Comparison of ENCODE assay signal across 21 cellular contexts in the genomic region with DNA sequence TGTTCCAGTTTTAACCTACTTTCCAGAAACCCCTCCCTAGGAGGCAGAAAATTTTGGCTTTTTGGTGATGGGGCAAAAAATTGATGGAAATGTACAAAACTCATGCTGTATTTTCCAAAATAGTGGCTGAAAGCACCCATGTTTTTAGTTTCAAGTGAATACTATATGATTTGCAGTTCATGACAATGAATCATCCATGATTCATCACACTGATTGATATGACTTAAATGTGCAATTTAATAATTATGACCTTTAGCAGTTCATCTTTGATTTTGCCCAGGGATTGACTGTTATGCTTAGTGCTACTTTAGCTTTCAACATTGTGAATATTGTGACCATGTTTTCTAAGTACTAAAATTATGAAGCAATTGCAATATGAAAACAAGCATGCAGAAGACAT.
"Had no signal": no experiment of that assay in that cellular context is flagged by ENCODE, and none has a peak within 500 bp of the region (broad histone marks: within the 10 kb centered on the region; RNA-seq: fewer than 3 reads in every experiment).

No MANE protein-coding gene starts in this region.

- DNase-seq: activated CD4-positive, alpha-beta T cell treated with anti-CD3 and anti-CD28 coated beads, Interleukin-2, amount 50 U/mL, for 1 hour; activated CD4-positive, CD25-positive, alpha-beta regulatory T cell treated with anti-CD3 and anti-CD28 coated beads, Interleukin-2, amount 50 U/mL, for 72 hours; activated T-cell treated with anti-CD3 and anti-CD28 coated beads, Interleukin-2, amount 50 U/mL, for 1 hour; aorta; central memory CD4-positive, alpha-beta T cell; hippocampal formation; left ventricle myocardium inferior; retina; sigmoid colon; stimulated activated CD4-positive, alpha-beta T cell treated with anti-CD3 and anti-CD28 coated beads, Interleukin-2, amount 100 ng/mL, for 48 hours; stimulated activated CD8-positive, alpha-beta memory T cell treated with anti-CD3 and anti-CD28 coated beads, Interleukin-4, amount 100 ng/mL, for 48 hours; stimulated activated naive B cell treated with anti-CD40 and anti-IgM and Interleukin-4, amounts not matched to agents 10 μg/mL and 1 μg/mL and 100 μg/mL, for 72 hours; testis; trophoblast cell; uterus; WERI-Rb-1 had no signal

- H3K4me3 ChIP-seq: left ventricle myocardium inferior, sigmoid colon, testis, uterus had no signal

- FAIRE-seq: frontal cortex, TTC549 had no signal

- H3K9me3 ChIP-seq: testis, uterus had no signal

- H3K27ac ChIP-seq: epithelial cell of prostate, left ventricle myocardium inferior, sigmoid colon, testis, uterus, WERI-Rb-1 had no signal

- H3K27me3 ChIP-seq: sigmoid colon, testis, uterus had no signal

- H3K4me1 ChIP-seq: left ventricle myocardium inferior, sigmoid colon, testis, uterus had no signal

- H3K36me3 ChIP-seq: left ventricle myocardium inferior, sigmoid colon, uterus, WERI-Rb-1 had no signal

- ATAC-seq: activated naive CD4-positive, alpha-beta T cell treated with anti-CD3 and anti-CD28 coated beads, Interleukin-2, amount 50 U/mL, for 72 hours; natural killer cell treated with Interleukin-12 subunit alpha and Interleukin-12 subunit beta and Interleukin-15 and Interleukin-18, amount 100 ng/mL, for 72 hours; stimulated activated naive B cell treated with anti-CD40 and anti-IgM and Interleukin-4, amounts not matched to agents 10 μg/mL and 1 μg/mL and 100 μg/mL, for 72 hours had no signal
